ENCODE assay signal across 25 cellular contexts in genomic region chr20:25290646-25291431, GRCh38. TPM values are rescaled to one million over a fixed set of nuclear protein-coding genes. Genes with fewer than 3 reads are reported as not detected.
DNase-seq lines count a peak whose midpoint lies in the region; ATAC-seq lines count a peak whose summit lies in the region.
"Had no signal": no experiment of that assay in that cellular context is flagged by ENCODE, and none has a peak within 500 bp of the region (broad histone marks: within the 10 kb centered on the region; RNA-seq: fewer than 3 reads in every experiment).

No MANE protein-coding gene starts in this region.

- no peak overlapping the region for H3K4me3 Mint-ChIP-seq in activated T-cell treated with anti-CD3 and anti-CD28 coated beads, Interleukin-2, amount 50 U/mL, for 24 hours
- no peak overlapping the region for H3K4me3 Mint-ChIP-seq in activated T-cell treated with anti-CD3 and anti-CD28 coated beads, Interleukin-2, amount 50 U/mL, for 72 hours
- H3K4me3 Mint-ChIP-seq in effector memory CD8-positive, alpha-beta T cell = no peak overlapping the region
- H3K4me3 Mint-ChIP-seq in stimulated activated effector memory CD8-positive, alpha-beta T cell treated with anti-CD3 and anti-CD28 coated beads, Interleukin-12 subunit alpha, Interleukin-12 subunit beta, amount 100 ng/mL, for 72 hours = no peak overlapping the region
- H3K4me3 Mint-ChIP-seq: activated CD4-positive, alpha-beta memory T cell treated with anti-CD3 and anti-CD28 coated beads for 36 hours; activated naive CD4-positive, alpha-beta T cell treated with anti-CD3 and anti-CD28 coated beads for 36 hours; brain; CD4-positive, CD25-positive, alpha-beta regulatory T cell; GM23338; IgD-negative memory B cell; nephron progenitor cell had no signal

- no peak for DNase-seq in activated T-cell treated with anti-CD3 and anti-CD28 coated beads, Interleukin-2, amount 50 U/mL, for 24 hours
- no peak for DNase-seq in activated T-cell treated with anti-CD3 and anti-CD28 coated beads, Interleukin-2, amount 50 U/mL, for 72 hours
- no peak for DNase-seq in effector memory CD8-positive, alpha-beta T cell
- DNase-seq in left ventricle myocardium superior (peak; percentile 46), HT-29 (ENCODE audit: low spot score) (no peak)
- DNase-seq in stimulated activated effector memory CD8-positive, alpha-beta T cell treated with anti-CD3 and anti-CD28 coated beads, Interleukin-12 subunit alpha, Interleukin-12 subunit beta, amount 100 ng/mL, for 72 hours (ENCODE audit: low spot score in 2 of 2) = no peak
- DNase-seq: activated CD4-positive, alpha-beta memory T cell treated with anti-CD3 and anti-CD28 coated beads for 36 hours; activated CD8-positive, alpha-beta memory T cell treated with anti-CD3 and anti-CD28 coated beads, Interleukin-2, amount 50 U/mL, for 4 hours; activated naive CD4-positive, alpha-beta T cell treated with anti-CD3 and anti-CD28 coated beads for 36 hours; amniotic stem cell; CD4-positive, CD25-positive, alpha-beta regulatory T cell; DND-41; effector CD4-positive, alpha-beta T cell; GF-D8; islet precursor cell; NCI-H1694; NCI-H446 treated with DMSO at 0.1 percent for 48 hours; nephron progenitor cell; SK-N-SH; stimulated activated naive CD4-positive, alpha-beta T cell treated with Interleukin-2 at 50 U/mL for 16 hours had no signal

- intact Hi-C loops in left ventricle myocardium superior (cut with micrococcal nuclease) = no loop called here

- H3K9me3 Mint-ChIP-seq in activated T-cell treated with anti-CD3 and anti-CD28 coated beads, Interleukin-2, amount 50 U/mL, for 24 hours = no peaks in the 10 kb centered on the region
- H3K9me3 Mint-ChIP-seq in activated T-cell treated with anti-CD3 and anti-CD28 coated beads, Interleukin-2, amount 50 U/mL, for 72 hours = no peaks in the 10 kb centered on the region
- H3K9me3 Mint-ChIP-seq in effector memory CD8-positive, alpha-beta T cell = no peaks in the 10 kb centered on the region
- no peaks in the 10 kb centered on the region for H3K9me3 Mint-ChIP-seq in stimulated activated effector memory CD8-positive, alpha-beta T cell treated with anti-CD3 and anti-CD28 coated beads, Interleukin-12 subunit alpha, Interleukin-12 subunit beta, amount 100 ng/mL, for 72 hours
- H3K9me3 Mint-ChIP-seq: activated CD4-positive, alpha-beta memory T cell treated with anti-CD3 and anti-CD28 coated beads for 36 hours; activated naive CD4-positive, alpha-beta T cell treated with anti-CD3 and anti-CD28 coated beads for 36 hours; brain; CD4-positive, CD25-positive, alpha-beta regulatory T cell; GM23338; IgD-negative memory B cell; nephron progenitor cell had no signal

- H3K27me3 Mint-ChIP-seq in activated T-cell treated with anti-CD3 and anti-CD28 coated beads, Interleukin-2, amount 50 U/mL, for 24 hours = no peaks in the 10 kb centered on the region
- H3K27me3 Mint-ChIP-seq in activated T-cell treated with anti-CD3 and anti-CD28 coated beads, Interleukin-2, amount 50 U/mL, for 72 hours (ENCODE audit: low read depth) = no peaks in the 10 kb centered on the region
- no peaks in the 10 kb centered on the region for H3K27me3 Mint-ChIP-seq in effector memory CD8-positive, alpha-beta T cell
- H3K27me3 Mint-ChIP-seq: activated CD4-positive, alpha-beta memory T cell treated with anti-CD3 and anti-CD28 coated beads for 36 hours; CD4-positive, CD25-positive, alpha-beta regulatory T cell; IgD-negative memory B cell had no signal

- H3K36me3 Mint-ChIP-seq in activated T-cell treated with anti-CD3 and anti-CD28 coated beads, Interleukin-2, amount 50 U/mL, for 24 hours (ENCODE audit: low read depth) = peaks cover 84% of the 10 kb centered on the region
- H3K36me3 Mint-ChIP-seq in activated T-cell treated with anti-CD3 and anti-CD28 coated beads, Interleukin-2, amount 50 U/mL, for 72 hours (ENCODE audit: insufficient read depth in 2 of 2) = peaks cover under 1 to 5% of the 10 kb centered on the region in 2 donors
- peaks cover 12% of the 10 kb centered on the region for H3K36me3 Mint-ChIP-seq in effector memory CD8-positive, alpha-beta T cell (ENCODE audit: insufficient read depth)
- peaks cover 68% of the 10 kb centered on the region for H3K36me3 Mint-ChIP-seq in stimulated activated effector memory CD8-positive, alpha-beta T cell treated with anti-CD3 and anti-CD28 coated beads, Interleukin-12 subunit alpha, Interleukin-12 subunit beta, amount 100 ng/mL, for 72 hours

- H3K4me1 Mint-ChIP-seq in activated T-cell treated with anti-CD3 and anti-CD28 coated beads, Interleukin-2, amount 50 U/mL, for 24 hours (ENCODE audit: low read depth) = peaks cover 4% of the 10 kb centered on the region
- no peaks in the 10 kb centered on the region for H3K4me1 Mint-ChIP-seq in activated T-cell treated with anti-CD3 and anti-CD28 coated beads, Interleukin-2, amount 50 U/mL, for 72 hours (ENCODE audit: low read depth)
- no peaks in the 10 kb centered on the region for H3K4me1 Mint-ChIP-seq in effector memory CD8-positive, alpha-beta T cell (ENCODE audit: low read depth in 2 of 2)
- peaks cover 5% of the 10 kb centered on the region for H3K4me1 Mint-ChIP-seq in stimulated activated effector memory CD8-positive, alpha-beta T cell treated with anti-CD3 and anti-CD28 coated beads, Interleukin-12 subunit alpha, Interleukin-12 subunit beta, amount 100 ng/mL, for 72 hours
- H3K4me1 Mint-ChIP-seq: CD4-positive, CD25-positive, alpha-beta regulatory T cell had no signal

- no peak for ATAC-seq in activated T-cell treated with anti-CD3 and anti-CD28 coated beads, Interleukin-2, amount 50 U/mL, for 72 hours (replicated peaks in 1 of 2)
- no peak for ATAC-seq in effector memory CD8-positive, alpha-beta T cell (replicated peaks)
- ATAC-seq in left ventricle myocardium superior (no peak), GM18868 (IDR thresholded peaks at IDR 0.05; ENCODE audit: unreplicated experiment) (no peak), HG03520 (IDR thresholded peaks at IDR 0.05; ENCODE audit: unreplicated experiment) (no peak)
- no peak for ATAC-seq in stimulated activated effector memory CD8-positive, alpha-beta T cell treated with anti-CD3 and anti-CD28 coated beads, Interleukin-12 subunit alpha, Interleukin-12 subunit beta, amount 100 ng/mL, for 72 hours
- ATAC-seq: GM23338 had no signal

- H3K27ac Mint-ChIP-seq in activated T-cell treated with anti-CD3 and anti-CD28 coated beads, Interleukin-2, amount 50 U/mL, for 24 hours = peak overlapping the region; percentile 29
- no peak overlapping the region for H3K27ac Mint-ChIP-seq in activated T-cell treated with anti-CD3 and anti-CD28 coated beads, Interleukin-2, amount 50 U/mL, for 72 hours
- peak overlapping the region; percentile 17 to 49 for H3K27ac Mint-ChIP-seq in effector memory CD8-positive, alpha-beta T cell
- H3K27ac Mint-ChIP-seq in stimulated activated effector memory CD8-positive, alpha-beta T cell treated with anti-CD3 and anti-CD28 coated beads, Interleukin-12 subunit alpha, Interleukin-12 subunit beta, amount 100 ng/mL, for 72 hours = peak overlapping the region; percentile 71
- H3K27ac Mint-ChIP-seq: activated CD4-positive, alpha-beta memory T cell treated with anti-CD3 and anti-CD28 coated beads for 36 hours; activated naive CD4-positive, alpha-beta T cell treated with anti-CD3 and anti-CD28 coated beads for 36 hours; CD4-positive, CD25-positive, alpha-beta regulatory T cell; IgD-negative memory B cell had no signal

RNA-seq across cellular contexts. Expression of gene PYGB, which starts 43.0 kb away (rescaled TPM):
- total RNA-seq in activated T-cell treated with anti-CD3 and anti-CD28 coated beads, Interleukin-2, amount 50 U/mL, for 72 hours = 10 to 100 TPM; 43.7 to 48.3 TPM
- 205 TPM for total RNA-seq in left ventricle myocardium superior
- 629 and 663 TPM in 2 replicates for total RNA-seq in HT-29 (2014; rRNA removed; shearing (Covaris generic))
